ENCODE assay signal across 2 cellular contexts in the genomic region with DNA sequence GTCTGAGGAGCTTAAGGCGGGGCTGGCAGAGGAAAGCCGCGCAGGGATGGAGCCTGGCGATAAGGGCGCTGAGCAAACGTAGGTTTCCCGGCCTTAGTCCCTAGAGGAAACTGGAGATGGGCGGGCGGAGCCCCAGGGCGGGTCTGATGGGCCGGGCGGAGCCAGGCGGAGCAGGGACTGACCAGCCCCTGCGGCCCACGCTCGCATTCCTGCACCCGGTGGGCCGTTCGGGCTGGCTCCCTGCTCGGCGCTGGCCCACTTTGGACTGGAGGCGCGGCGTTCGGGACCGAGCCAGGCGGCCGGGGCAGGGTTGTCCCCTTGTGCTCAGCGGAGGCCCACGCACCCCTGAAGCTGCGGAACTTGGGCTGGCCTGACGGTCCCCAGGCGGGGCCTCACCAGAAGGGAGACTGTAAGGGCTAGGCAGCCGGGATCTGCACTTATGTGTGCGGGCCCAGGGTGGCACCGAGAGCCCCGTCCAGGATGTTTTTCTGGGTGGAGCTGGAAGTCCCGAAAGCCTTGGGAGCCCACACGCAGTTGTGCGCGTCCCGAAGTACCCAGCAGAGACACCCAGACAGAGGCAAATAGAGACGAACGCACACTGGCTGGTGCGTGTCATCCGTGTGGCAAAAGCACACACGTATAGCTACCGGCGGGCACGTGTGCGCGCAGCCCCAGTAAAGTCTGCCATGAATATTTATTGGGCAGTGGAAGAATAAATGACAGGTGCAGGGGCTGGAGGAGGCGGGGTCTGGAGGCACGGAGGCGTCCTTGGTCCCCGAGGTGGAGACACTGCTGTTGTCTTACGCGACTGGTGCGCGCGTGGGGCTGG.
TF ChIP-seq lines count a peak whose summit lies in the region.

No MANE protein-coding gene starts in this region.

TF ChIP-seq in SK-N-SH, 30 proteins besides CTCF, POLR2A, EP300 and RAD21:
- TF ChIP-seq MXI1 (IDR thresholded peaks at IDR 0.05; ENCODE audit: low read depth, low read length) (no peak), TCF12 (IDR thresholded peaks at IDR 0.05) (no peak), YY1 (IDR thresholded peaks at IDR 0.05; ENCODE audit: low read depth) (no peak), CHD2 (IDR thresholded peaks at IDR 0.05; ENCODE audit: low read length, partially characterized antibody) (no peak), POLR2AphosphoS5 (IDR thresholded peaks at IDR 0.05; ENCODE audit: low read depth, low read length) (no peak), FOSL2 (IDR thresholded peaks at IDR 0.05; ENCODE audit: borderline replicate concordance, low read depth) (no peak), RXRA (IDR thresholded peaks at IDR 0.05; ENCODE audit: borderline replicate concordance, low read depth) (no peak), TEAD4 (IDR thresholded peaks at IDR 0.05; ENCODE audit: borderline replicate concordance, insufficient read depth) (no peak)
TF ChIP-seq in SK-N-SH: peak in this region for 0.

TF ChIP-seq in endothelial cell of umbilical vein, 7 proteins besides CTCF, POLR2A, EP300 and RAD21:
- TF ChIP-seq MYC (IDR thresholded peaks at IDR 0.05; ENCODE audit: low read depth, low read length) (no peak), FOS (IDR thresholded peaks at IDR 0.05; ENCODE audit: borderline replicate concordance, insufficient read depth, low read length) (no peak), EZH2 (IDR thresholded peaks at IDR 0.05; ENCODE audit: borderline replicate concordance, low read depth, low read length, severe bottlenecking) (peak; percentile 73)
- TF ChIP-seq, protein P1, sequence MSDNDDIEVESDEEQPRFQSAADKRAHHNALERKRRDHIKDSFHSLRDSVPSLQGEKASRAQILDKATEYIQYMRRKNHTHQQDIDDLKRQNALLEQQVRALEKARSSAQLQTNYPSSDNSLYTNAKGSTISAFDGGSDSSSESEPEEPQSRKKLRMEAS (IDR thresholded peaks at IDR 0.05; ENCODE audit: insufficient read depth, insufficient read length), result no peak
